ENCODE assay signal across 33 cellular contexts in the genomic region with DNA sequence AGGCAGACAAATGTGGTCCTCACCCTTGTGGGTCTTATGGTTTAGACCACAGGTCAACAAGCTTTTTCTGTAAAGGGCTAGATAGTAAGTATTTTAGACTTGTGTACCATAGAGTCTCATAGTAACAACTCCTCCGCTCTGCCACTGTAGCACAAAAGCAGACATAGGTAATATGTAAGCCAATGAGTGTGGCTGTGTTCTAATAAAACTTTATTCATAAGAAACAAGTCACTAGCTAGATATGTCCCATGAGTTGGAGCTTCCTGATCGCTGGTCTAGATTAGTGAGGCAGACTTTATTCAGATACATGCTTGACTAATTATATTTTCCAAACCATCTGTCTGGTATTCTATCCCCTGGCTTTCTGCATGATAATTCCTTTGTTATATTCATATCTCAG.
"Had no signal": no experiment of that assay in that cellular context is flagged by ENCODE, and none has a peak within 500 bp of the region (broad histone marks: within the 10 kb centered on the region; RNA-seq: fewer than 3 reads in every experiment).

No MANE protein-coding gene starts in this region.

- DNase-seq: activated effector memory CD4-positive, alpha-beta T cell treated with anti-CD3 and anti-CD28 coated beads, Interleukin-2, amount 50 U/mL, for 16 hours; activated effector memory CD4-positive, alpha-beta T cell treated with Interleukin-2 at 50 U/mL for 16 hours; activated gamma-delta T cell; activated gamma-delta T cell treated with Interleukin-2 at 50 U/mL for 16 hours; activated naive CD4-positive, alpha-beta T cell; activated naive CD4-positive, alpha-beta T cell treated with anti-CD3 and anti-CD28 coated beads for 36 hours; activated naive CD4-positive, alpha-beta T cell treated with anti-CD3 and anti-CD28 coated beads, Interleukin-2, amount 10 ng/mL, durations not matched to agents 7 days and 5 days; activated naive CD4-positive, alpha-beta T cell treated with anti-CD3 and anti-CD28 coated beads, Interleukin-2, amount 50 U/mL, for 16 hours; activated naive CD4-positive, alpha-beta T cell treated with Interleukin-2 at 50 U/mL for 16 hours; activated naive CD8-positive, alpha-beta T cell treated with anti-CD3 and anti-CD28 coated beads for 36 hours; activated naive CD8-positive, alpha-beta T cell treated with anti-CD3 and anti-CD28 coated beads, Interleukin-2, amount 10 ng/mL, durations not matched to agents 7 days and 5 days; activated naive CD8-positive, alpha-beta T cell treated with anti-CD3 and anti-CD28 coated beads, Interleukin-2, amount 50 U/mL, for 24 hours; activated T-cell treated with anti-CD3 and anti-CD28 coated beads, Interleukin-2, amount 50 U/mL, for 4 hours; activated T-cell treated with anti-CD3 and anti-CD28 coated beads, Interleukin-2, amount 50 U/mL, for 48 hours; activated T-cell treated with anti-CD3 and anti-CD28 coated beads, Interleukin-2, amount 50 U/mL, for 72 hours; adrenal gland; amniotic stem cell; amygdala; anterior cingulate cortex; aorta; body of pancreas; brain microvascular endothelial cell; caudate nucleus; central memory CD4-positive, alpha-beta T cell; cerebellar nuclear complex had no signal

- H3K36me3 ChIP-seq: adrenal gland, ascending aorta, brain microvascular endothelial cell, breast epithelium, cardiac muscle cell had no signal

- H3K27ac ChIP-seq: adrenal gland, ascending aorta, body of pancreas, brain microvascular endothelial cell, breast epithelium, cardiac muscle cell had no signal

- FAIRE-seq: astrocyte, bronchial epithelial cell, colon had no signal

- H3K9me3 ChIP-seq: adrenal gland, ascending aorta, body of pancreas, breast epithelium had no signal

- ATAC-seq: activated naive CD4-positive, alpha-beta T cell treated with anti-CD3 and anti-CD28 coated beads, Interleukin-2, amount 50 U/mL, for 72 hours; activated naive CD8-positive, alpha-beta T cell treated with anti-CD3 and anti-CD28 coated beads, Interleukin-2, amount 50 U/mL, for 24 hours; activated T-cell treated with anti-CD3 and anti-CD28 coated beads, Interleukin-2, amount 50 U/mL, for 4 hours; activated T-cell treated with anti-CD3 and anti-CD28 coated beads, Interleukin-2, amount 50 U/mL, for 72 hours; activated T-helper 17 cell treated with anti-CD3 and anti-CD28 coated beads, Interleukin-2, amount 50 U/mL, for 72 hours; body of pancreas had no signal

- H3K4me3 ChIP-seq: adrenal gland, ascending aorta, body of pancreas, breast epithelium, cardiac muscle cell had no signal

- H3K4me1 ChIP-seq: adrenal gland, ascending aorta, body of pancreas, breast epithelium had no signal

- H3K27me3 ChIP-seq: adrenal gland, ascending aorta, body of pancreas, brain microvascular endothelial cell, breast epithelium, cardiac muscle cell had no signal
